1 cellular context compared by ENCODE assay signal in the genomic region with DNA sequence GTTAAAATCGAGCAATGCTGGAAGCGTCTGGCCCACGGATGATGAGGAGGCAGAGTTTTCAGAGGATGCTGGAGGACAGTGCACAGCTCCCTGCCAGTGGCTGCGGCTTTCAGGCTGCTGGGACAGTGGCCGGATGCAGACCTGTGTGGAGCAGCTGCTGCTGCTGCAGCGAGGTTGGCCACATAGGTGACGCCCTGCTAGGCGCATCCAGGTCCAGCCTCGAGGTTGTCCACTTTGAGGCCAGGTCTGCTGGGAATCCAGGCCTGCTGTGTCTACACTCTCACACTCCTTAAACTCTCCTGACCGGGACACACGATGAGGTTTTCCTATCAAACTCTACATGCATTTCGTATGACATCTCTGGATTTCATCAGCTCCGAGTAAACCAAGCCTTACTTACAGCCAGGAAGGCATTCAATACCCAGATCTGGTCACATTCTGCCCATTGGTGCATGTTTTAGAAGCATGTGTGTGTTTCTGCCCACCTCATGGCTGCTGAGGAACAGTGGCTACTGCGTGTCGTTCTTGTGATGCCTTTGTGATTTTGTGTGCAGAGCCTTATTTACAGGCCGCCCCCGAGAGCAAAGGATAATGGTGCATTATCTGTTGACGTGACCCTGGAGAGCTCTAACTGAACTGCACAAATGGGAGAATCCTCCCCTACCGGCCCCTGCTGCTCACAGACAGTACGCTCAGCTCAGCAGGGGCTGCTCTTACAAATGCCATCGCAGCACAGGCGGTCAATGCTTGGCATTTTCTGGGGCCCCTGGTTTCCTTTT.
TF ChIP-seq lines count a peak whose summit lies in the region.

No MANE protein-coding gene starts in this region.

TF ChIP-seq in HepG2, 621 proteins besides CTCF, POLR2A, EP300 and RAD21 (continued from another document and continues in another):
- TF ChIP-seq, protein P1, sequence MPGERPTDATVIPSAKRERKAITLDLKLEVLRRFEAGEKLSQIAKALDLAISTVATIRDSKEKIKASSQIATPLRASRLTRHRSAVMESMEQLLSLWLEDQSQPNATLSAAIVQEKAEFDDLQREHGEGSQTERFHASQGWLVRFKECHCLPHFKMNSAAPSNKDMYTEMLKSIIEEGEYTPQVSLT (CRISPR knock-in tag; IDR thresholded peaks at IDR 0.05; ENCODE audit: borderline replicate concordance, low read depth) = no peak
- TF ChIP-seq, protein P2, sequence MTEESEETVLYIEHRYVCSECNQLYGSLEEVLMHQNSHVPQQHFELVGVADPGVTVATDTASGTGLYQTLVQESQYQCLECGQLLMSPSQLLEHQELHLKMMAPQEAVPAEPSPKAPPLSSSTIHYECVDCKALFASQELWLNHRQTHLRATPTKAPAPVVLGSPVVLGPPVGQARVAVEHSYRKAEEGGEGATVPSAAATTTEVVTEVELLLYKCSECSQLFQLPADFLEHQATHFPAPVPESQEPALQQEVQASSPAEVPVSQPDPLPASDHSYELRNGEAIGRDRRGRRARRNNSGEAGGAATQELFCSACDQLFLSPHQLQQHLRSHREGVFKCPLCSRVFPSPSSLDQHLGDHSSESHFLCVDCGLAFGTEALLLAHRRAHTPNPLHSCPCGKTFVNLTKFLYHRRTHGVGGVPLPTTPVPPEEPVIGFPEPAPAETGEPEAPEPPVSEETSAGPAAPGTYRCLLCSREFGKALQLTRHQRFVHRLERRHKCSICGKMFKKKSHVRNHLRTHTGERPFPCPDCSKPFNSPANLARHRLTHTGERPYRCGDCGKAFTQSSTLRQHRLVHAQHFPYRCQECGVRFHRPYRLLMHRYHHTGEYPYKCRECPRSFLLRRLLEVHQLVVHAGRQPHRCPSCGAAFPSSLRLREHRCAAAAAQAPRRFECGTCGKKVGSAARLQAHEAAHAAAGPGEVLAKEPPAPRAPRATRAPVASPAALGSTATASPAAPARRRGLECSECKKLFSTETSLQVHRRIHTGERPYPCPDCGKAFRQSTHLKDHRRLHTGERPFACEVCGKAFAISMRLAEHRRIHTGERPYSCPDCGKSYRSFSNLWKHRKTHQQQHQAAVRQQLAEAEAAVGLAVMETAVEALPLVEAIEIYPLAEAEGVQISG (CRISPR knock-in tag; IDR thresholded peaks at IDR 0.05) = peak; percentile 38; the same call in 1 of the 2 replicates
- no peak for TF ChIP-seq EHMT2 (IDR thresholded peaks at IDR 0.05; ENCODE audit: borderline replicate concordance, low read depth, low read length)
- TF ChIP-seq RARA (CRISPR knock-in tag; IDR thresholded peaks at IDR 0.05) = peak; percentile 52; the same call in 1 of the 2 replicates
- TF ChIP-seq SMARCE1 (IDR thresholded peaks at IDR 0.05; ENCODE audit: borderline replicate concordance) = no peak
- no peak for TF ChIP-seq ZNF790 (CRISPR knock-in tag; IDR thresholded peaks at IDR 0.05; ENCODE audit: borderline replicate concordance)
- TF ChIP-seq GATAD1 (CRISPR knock-in tag; IDR thresholded peaks at IDR 0.05) = no peak
- TF ChIP-seq ZNF446 (CRISPR knock-in tag; IDR thresholded peaks at IDR 0.05) = no peak
- 0 out of 2 replicates have a peak, but pooled peaks have one; percentile 19 for TF ChIP-seq ZNF891 (CRISPR knock-in tag; IDR thresholded peaks at IDR 0.05)
- no peak for TF ChIP-seq NR2F6 (IDR thresholded peaks at IDR 0.05)
- 0 out of 2 replicates have a peak, but pooled peaks have one; percentile 37 for TF ChIP-seq NR2F6 (CRISPR knock-in tag; IDR thresholded peaks at IDR 0.05)
- TF ChIP-seq, protein P3, sequence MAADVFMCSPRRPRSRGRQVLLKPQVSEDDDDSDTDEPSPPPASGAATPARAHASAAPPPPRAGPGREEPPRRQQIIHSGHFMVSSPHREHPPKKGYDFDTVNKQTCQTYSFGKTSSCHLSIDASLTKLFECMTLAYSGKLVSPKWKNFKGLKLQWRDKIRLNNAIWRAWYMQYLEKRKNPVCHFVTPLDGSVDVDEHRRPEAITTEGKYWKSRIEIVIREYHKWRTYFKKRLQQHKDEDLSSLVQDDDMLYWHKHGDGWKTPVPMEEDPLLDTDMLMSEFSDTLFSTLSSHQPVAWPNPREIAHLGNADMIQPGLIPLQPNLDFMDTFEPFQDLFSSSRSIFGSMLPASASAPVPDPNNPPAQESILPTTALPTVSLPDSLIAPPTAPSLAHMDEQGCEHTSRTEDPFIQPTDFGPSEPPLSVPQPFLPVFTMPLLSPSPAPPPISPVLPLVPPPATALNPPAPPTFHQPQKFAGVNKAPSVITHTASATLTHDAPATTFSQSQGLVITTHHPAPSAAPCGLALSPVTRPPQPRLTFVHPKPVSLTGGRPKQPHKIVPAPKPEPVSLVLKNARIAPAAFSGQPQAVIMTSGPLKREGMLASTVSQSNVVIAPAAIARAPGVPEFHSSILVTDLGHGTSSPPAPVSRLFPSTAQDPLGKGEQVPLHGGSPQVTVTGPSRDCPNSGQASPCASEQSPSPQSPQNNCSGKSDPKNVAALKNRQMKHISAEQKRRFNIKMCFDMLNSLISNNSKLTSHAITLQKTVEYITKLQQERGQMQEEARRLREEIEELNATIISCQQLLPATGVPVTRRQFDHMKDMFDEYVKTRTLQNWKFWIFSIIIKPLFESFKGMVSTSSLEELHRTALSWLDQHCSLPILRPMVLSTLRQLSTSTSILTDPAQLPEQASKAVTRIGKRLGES (CRISPR knock-in tag; IDR thresholded peaks at IDR 0.05; ENCODE audit: borderline replicate concordance) = no peak
- TF ChIP-seq, protein P4, sequence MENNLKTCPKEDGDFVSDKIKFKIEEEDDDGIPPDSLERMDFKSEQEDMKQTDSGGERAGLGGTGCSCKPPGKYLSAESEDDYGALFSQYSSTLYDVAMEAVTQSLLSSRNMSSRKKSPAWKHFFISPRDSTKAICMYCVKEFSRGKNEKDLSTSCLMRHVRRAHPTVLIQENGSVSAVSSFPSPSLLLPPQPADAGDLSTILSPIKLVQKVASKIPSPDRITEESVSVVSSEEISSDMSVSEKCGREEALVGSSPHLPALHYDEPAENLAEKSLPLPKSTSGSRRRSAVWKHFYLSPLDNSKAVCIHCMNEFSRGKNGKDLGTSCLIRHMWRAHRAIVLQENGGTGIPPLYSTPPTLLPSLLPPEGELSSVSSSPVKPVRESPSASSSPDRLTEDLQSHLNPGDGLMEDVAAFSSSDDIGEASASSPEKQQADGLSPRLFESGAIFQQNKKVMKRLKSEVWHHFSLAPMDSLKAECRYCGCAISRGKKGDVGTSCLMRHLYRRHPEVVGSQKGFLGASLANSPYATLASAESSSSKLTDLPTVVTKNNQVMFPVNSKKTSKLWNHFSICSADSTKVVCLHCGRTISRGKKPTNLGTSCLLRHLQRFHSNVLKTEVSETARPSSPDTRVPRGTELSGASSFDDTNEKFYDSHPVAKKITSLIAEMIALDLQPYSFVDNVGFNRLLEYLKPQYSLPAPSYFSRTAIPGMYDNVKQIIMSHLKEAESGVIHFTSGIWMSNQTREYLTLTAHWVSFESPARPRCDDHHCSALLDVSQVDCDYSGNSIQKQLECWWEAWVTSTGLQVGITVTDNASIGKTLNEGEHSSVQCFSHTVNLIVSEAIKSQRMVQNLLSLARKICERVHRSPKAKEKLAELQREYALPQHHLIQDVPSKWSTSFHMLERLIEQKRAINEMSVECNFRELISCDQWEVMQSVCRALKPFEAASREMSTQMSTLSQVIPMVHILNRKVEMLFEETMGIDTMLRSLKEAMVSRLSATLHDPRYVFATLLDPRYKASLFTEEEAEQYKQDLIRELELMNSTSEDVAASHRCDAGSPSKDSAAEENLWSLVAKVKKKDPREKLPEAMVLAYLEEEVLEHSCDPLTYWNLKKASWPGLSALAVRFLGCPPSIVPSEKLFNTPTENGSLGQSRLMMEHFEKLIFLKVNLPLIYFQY (CRISPR knock-in tag; IDR thresholded peaks at IDR 0.05; ENCODE audit: borderline replicate concordance) = no peak
- no peak for TF ChIP-seq FIP1L1 (IDR thresholded peaks at IDR 0.05; ENCODE audit: borderline replicate concordance, insufficient read depth, low read depth, low read length)
- no peak for TF ChIP-seq ONECUT2 (CRISPR knock-in tag; IDR thresholded peaks at IDR 0.05)
- TF ChIP-seq ZNF317 (CRISPR knock-in tag; IDR thresholded peaks at IDR 0.05) = no peak
- TF ChIP-seq ZNF354B (CRISPR knock-in tag; IDR thresholded peaks at IDR 0.05) = no peak
- TF ChIP-seq ZNF496 (CRISPR knock-in tag; IDR thresholded peaks at IDR 0.05; ENCODE audit: insufficient replicate concordance) = no peak
- TF ChIP-seq, protein P5, sequence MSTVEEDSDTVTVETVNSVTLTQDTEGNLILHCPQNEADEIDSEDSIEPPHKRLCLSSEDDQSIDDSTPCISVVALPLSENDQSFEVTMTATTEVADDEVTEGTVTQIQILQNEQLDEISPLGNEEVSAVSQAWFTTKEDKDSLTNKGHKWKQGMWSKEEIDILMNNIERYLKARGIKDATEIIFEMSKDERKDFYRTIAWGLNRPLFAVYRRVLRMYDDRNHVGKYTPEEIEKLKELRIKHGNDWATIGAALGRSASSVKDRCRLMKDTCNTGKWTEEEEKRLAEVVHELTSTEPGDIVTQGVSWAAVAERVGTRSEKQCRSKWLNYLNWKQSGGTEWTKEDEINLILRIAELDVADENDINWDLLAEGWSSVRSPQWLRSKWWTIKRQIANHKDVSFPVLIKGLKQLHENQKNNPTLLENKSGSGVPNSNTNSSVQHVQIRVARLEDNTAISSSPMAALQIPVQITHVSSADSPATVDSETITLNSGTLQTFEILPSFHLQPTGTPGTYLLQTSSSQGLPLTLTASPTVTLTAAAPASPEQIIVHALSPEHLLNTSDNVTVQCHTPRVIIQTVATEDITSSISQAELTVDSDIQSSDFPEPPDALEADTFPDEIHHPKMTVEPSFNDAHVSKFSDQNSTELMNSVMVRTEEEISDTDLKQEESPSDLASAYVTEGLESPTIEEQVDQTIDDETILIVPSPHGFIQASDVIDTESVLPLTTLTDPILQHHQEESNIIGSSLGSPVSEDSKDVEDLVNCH (CRISPR knock-in tag; IDR thresholded peaks at IDR 0.05) = no peak
- TF ChIP-seq MEIS2 (CRISPR knock-in tag; IDR thresholded peaks at IDR 0.05) = no peak
- TF ChIP-seq ATF1 (CRISPR knock-in tag; IDR thresholded peaks at IDR 0.05) = no peak
- TF ChIP-seq REPIN1 (CRISPR knock-in tag; IDR thresholded peaks at IDR 0.05; ENCODE audit: borderline replicate concordance, low read depth) = no peak
- no peak for TF ChIP-seq TBP (CRISPR knock-in tag; IDR thresholded peaks at IDR 0.05)
- TF ChIP-seq ZNF33A (CRISPR knock-in tag; IDR thresholded peaks at IDR 0.05; ENCODE audit: borderline replicate concordance) = no peak
- TF ChIP-seq, protein P6, sequence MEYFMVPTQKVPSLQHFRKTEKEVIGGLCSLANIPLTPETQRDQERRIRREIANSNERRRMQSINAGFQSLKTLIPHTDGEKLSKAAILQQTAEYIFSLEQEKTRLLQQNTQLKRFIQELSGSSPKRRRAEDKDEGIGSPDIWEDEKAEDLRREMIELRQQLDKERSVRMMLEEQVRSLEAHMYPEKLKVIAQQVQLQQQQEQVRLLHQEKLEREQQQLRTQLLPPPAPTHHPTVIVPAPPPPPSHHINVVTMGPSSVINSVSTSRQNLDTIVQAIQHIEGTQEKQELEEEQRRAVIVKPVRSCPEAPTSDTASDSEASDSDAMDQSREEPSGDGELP (IDR thresholded peaks at IDR 0.05; ENCODE audit: borderline replicate concordance, low read depth) = no peak
- no peak for TF ChIP-seq TRIM24 (CRISPR knock-in tag; IDR thresholded peaks at IDR 0.05)
- TF ChIP-seq, protein P7, sequence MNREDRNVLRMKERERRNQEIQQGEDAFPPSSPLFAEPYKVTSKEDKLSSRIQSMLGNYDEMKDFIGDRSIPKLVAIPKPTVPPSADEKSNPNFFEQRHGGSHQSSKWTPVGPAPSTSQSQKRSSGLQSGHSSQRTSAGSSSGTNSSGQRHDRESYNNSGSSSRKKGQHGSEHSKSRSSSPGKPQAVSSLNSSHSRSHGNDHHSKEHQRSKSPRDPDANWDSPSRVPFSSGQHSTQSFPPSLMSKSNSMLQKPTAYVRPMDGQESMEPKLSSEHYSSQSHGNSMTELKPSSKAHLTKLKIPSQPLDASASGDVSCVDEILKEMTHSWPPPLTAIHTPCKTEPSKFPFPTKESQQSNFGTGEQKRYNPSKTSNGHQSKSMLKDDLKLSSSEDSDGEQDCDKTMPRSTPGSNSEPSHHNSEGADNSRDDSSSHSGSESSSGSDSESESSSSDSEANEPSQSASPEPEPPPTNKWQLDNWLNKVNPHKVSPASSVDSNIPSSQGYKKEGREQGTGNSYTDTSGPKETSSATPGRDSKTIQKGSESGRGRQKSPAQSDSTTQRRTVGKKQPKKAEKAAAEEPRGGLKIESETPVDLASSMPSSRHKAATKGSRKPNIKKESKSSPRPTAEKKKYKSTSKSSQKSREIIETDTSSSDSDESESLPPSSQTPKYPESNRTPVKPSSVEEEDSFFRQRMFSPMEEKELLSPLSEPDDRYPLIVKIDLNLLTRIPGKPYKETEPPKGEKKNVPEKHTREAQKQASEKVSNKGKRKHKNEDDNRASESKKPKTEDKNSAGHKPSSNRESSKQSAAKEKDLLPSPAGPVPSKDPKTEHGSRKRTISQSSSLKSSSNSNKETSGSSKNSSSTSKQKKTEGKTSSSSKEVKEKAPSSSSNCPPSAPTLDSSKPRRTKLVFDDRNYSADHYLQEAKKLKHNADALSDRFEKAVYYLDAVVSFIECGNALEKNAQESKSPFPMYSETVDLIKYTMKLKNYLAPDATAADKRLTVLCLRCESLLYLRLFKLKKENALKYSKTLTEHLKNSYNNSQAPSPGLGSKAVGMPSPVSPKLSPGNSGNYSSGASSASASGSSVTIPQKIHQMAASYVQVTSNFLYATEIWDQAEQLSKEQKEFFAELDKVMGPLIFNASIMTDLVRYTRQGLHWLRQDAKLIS (CRISPR knock-in tag; IDR thresholded peaks at IDR 0.05) = no peak
- TF ChIP-seq SMAD1 (CRISPR knock-in tag; IDR thresholded peaks at IDR 0.05; ENCODE audit: borderline replicate concordance, low read depth) = no peak
- TF ChIP-seq MTA3 (CRISPR knock-in tag; IDR thresholded peaks at IDR 0.05) = no peak
- TF ChIP-seq KDM1A (CRISPR knock-in tag; IDR thresholded peaks at IDR 0.05) = no peak
- TF ChIP-seq, protein P8, sequence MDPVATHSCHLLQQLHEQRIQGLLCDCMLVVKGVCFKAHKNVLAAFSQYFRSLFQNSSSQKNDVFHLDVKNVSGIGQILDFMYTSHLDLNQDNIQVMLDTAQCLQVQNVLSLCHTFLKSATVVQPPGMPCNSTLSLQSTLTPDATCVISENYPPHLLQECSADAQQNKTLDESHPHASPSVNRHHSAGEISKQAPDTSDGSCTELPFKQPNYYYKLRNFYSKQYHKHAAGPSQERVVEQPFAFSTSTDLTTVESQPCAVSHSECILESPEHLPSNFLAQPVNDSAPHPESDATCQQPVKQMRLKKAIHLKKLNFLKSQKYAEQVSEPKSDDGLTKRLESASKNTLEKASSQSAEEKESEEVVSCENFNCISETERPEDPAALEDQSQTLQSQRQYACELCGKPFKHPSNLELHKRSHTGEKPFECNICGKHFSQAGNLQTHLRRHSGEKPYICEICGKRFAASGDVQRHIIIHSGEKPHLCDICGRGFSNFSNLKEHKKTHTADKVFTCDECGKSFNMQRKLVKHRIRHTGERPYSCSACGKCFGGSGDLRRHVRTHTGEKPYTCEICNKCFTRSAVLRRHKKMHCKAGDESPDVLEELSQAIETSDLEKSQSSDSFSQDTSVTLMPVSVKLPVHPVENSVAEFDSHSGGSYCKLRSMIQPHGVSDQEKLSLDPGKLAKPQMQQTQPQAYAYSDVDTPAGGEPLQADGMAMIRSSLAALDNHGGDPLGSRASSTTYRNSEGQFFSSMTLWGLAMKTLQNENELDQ (CRISPR knock-in tag; IDR thresholded peaks at IDR 0.05; ENCODE audit: borderline replicate concordance) = no peak
- TF ChIP-seq ELF1 (CRISPR knock-in tag; IDR thresholded peaks at IDR 0.05) = no peak
- TF ChIP-seq, protein P9, sequence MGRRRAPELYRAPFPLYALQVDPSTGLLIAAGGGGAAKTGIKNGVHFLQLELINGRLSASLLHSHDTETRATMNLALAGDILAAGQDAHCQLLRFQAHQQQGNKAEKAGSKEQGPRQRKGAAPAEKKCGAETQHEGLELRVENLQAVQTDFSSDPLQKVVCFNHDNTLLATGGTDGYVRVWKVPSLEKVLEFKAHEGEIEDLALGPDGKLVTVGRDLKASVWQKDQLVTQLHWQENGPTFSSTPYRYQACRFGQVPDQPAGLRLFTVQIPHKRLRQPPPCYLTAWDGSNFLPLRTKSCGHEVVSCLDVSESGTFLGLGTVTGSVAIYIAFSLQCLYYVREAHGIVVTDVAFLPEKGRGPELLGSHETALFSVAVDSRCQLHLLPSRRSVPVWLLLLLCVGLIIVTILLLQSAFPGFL (CRISPR knock-in tag; IDR thresholded peaks at IDR 0.05) = no peak
